ENCODE assay signal across 1 cellular context in genomic region chr2:171432969-171433762, GRCh38.
TF ChIP-seq lines count a peak whose summit lies in the region.

No MANE protein-coding gene starts in this region.

TF ChIP-seq in HepG2, 621 proteins besides CTCF, POLR2A, EP300 and RAD21 (continued from another document and continues in another):
- no peak for TF ChIP-seq ZNF20 (CRISPR knock-in tag; IDR thresholded peaks at IDR 0.05)
- no peak for TF ChIP-seq MYNN (CRISPR knock-in tag; IDR thresholded peaks at IDR 0.05; ENCODE audit: low read depth)
- no peak for TF ChIP-seq HDAC6 (IDR thresholded peaks at IDR 0.05; ENCODE audit: low read depth, low read length)
- TF ChIP-seq KAT7 (CRISPR knock-in tag; IDR thresholded peaks at IDR 0.05; ENCODE audit: borderline replicate concordance): no peak
- no peak for TF ChIP-seq ZNF512 (CRISPR knock-in tag; IDR thresholded peaks at IDR 0.05)
- no peak for TF ChIP-seq SMARCC2 (IDR thresholded peaks at IDR 0.05)
- TF ChIP-seq ZNF550 (CRISPR knock-in tag; IDR thresholded peaks at IDR 0.05; ENCODE audit: borderline replicate concordance): no peak
- TF ChIP-seq, protein P1, sequence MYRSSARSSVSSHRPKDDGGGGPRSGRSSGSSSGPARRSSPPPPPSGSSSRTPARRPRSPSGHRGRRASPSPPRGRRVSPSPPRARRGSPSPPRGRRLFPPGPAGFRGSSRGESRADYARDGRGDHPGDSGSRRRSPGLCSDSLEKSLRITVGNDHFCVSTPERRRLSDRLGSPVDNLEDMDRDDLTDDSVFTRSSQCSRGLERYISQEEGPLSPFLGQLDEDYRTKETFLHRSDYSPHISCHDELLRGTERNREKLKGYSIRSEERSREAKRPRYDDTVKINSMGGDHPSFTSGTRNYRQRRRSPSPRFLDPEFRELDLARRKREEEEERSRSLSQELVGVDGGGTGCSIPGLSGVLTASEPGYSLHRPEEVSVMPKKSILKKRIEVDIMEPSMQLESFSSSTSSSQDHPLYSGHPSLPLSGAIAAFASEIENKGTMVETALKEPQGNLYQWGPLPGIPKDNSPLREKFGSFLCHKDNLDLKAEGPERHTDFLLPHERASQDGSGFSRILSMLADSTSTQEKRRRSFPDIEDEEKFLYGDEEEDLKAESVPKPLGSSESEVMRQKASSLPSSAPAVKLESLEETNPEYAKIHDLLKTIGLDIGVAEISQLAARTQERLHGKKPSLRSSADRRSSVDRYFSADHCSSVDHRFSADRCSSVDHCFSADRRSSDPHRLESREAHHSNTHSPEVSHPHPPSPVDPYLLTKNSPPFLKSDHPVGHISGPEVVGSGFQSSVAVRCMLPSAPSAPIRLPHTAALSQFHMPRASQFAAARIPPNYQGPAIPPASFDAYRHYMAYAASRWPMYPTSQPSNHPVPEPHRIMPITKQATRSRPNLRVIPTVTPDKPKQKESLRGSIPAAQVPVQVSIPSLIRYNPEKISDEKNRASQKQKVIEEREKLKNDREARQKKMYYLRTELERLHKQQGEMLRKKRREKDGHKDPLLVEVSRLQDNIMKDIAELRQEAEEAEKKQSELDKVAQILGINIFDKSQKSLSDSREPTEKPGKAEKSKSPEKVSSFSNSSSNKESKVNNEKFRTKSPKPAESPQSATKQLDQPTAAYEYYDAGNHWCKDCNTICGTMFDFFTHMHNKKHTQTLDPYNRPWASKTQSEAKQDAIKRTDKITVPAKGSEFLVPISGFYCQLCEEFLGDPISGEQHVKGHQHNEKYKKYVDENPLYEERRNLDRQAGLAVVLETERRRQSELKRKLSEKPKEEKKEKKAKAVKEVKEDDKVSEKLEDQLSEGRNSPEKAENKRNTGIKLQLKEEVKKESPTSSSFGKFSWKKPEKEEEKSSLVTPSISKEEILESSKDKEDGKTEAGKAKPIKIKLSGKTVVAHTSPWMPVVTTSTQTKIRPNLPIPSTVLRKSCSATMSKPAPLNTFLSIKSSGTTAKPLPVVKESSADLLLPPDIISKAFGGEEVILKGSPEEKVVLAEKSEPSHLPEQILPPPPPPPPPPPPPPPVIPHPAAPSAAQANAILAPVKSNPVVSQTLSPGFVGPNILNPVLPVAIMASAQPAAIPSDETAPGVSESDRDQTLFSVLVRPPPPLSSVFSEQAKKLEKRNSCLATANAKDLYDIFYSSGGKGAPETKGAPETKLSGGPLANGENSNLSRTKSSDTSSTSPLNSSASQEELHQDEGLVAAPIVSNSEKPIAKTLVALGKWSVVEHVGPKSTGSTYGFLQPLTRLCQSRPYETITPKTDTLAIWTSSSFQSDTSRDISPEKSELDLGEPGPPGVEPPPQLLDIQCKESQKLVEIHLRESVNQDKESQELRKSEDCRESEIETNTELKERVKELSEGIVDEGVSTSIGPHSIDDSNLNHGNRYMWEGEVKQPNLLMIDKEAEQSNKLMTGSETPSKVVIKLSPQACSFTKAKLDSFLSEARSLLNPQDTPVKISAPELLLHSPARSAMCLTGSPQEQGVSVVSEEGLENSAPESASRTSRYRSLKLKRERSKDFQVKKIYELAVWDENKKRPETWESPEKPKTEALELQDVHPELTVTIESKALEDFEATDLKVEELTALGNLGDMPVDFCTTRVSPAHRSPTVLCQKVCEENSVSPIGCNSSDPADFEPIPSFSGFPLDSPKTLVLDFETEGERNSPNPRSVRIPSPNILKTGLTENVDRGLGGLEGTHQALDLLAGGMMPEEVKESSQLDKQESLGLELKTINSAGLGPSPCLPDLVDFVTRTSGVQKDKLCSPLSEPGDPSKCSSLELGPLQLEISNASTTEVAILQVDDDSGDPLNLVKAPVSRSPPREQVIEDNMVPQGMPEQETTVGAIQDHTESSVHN (CRISPR knock-in tag; IDR thresholded peaks at IDR 0.05): no peak
- no peak for TF ChIP-seq PRDM4 (CRISPR knock-in tag; IDR thresholded peaks at IDR 0.05; ENCODE audit: borderline replicate concordance)
- TF ChIP-seq, protein P2, sequence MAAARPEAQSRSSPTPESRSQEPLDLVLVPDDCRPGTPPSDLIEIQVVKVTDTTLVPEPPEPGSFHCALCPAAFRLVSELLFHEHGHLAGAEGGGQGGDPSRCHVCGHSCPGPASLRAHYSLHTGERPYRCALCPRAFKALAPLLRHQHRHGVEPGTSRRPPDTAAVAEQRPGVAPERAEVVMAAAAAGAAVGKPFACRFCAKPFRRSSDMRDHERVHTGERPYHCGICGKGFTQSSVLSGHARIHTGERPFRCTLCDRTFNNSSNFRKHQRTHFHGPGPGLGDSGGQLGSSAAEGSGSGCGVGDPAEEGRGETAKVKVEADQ (CRISPR knock-in tag; IDR thresholded peaks at IDR 0.05; ENCODE audit: borderline replicate concordance): no peak; the same call in 1 of the 2 replicates
- TF ChIP-seq ZNF274 (CRISPR knock-in tag; IDR thresholded peaks at IDR 0.05): no peak; the same call in 1 of the 2 replicates
- TF ChIP-seq, protein P3, sequence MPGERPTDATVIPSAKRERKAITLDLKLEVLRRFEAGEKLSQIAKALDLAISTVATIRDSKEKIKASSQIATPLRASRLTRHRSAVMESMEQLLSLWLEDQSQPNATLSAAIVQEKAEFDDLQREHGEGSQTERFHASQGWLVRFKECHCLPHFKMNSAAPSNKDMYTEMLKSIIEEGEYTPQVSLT (CRISPR knock-in tag; IDR thresholded peaks at IDR 0.05; ENCODE audit: borderline replicate concordance, low read depth): no peak; the same call in 1 of the 2 replicates
- TF ChIP-seq ZNF761 (CRISPR knock-in tag; conservative IDR thresholded peaks at IDR 0.05): no peak
- TF ChIP-seq SIX1 (CRISPR knock-in tag; IDR thresholded peaks at IDR 0.05; ENCODE audit: borderline replicate concordance): no peak
- TF ChIP-seq MIER3 (CRISPR knock-in tag; IDR thresholded peaks at IDR 0.05; ENCODE audit: borderline replicate concordance): no peak
- no peak; the same call in 1 of the 2 replicates for TF ChIP-seq RARA (CRISPR knock-in tag; IDR thresholded peaks at IDR 0.05)
- TF ChIP-seq ZNF232 (CRISPR knock-in tag; IDR thresholded peaks at IDR 0.05; ENCODE audit: borderline replicate concordance): no peak
- no peak for TF ChIP-seq ZNF549 (CRISPR knock-in tag; IDR thresholded peaks at IDR 0.05)
- TF ChIP-seq, protein P4, sequence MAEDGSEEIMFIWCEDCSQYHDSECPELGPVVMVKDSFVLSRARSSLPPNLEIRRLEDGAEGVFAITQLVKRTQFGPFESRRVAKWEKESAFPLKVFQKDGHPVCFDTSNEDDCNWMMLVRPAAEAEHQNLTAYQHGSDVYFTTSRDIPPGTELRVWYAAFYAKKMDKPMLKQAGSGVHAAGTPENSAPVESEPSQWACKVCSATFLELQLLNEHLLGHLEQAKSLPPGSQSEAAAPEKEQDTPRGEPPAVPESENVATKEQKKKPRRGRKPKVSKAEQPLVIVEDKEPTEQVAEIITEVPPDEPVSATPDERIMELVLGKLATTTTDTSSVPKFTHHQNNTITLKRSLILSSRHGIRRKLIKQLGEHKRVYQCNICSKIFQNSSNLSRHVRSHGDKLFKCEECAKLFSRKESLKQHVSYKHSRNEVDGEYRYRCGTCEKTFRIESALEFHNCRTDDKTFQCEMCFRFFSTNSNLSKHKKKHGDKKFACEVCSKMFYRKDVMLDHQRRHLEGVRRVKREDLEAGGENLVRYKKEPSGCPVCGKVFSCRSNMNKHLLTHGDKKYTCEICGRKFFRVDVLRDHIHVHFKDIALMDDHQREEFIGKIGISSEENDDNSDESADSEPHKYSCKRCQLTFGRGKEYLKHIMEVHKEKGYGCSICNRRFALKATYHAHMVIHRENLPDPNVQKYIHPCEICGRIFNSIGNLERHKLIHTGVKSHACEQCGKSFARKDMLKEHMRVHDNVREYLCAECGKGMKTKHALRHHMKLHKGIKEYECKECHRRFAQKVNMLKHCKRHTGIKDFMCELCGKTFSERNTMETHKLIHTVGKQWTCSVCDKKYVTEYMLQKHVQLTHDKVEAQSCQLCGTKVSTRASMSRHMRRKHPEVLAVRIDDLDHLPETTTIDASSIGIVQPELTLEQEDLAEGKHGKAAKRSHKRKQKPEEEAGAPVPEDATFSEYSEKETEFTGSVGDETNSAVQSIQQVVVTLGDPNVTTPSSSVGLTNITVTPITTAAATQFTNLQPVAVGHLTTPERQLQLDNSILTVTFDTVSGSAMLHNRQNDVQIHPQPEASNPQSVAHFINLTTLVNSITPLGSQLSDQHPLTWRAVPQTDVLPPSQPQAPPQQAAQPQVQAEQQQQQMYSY (CRISPR knock-in tag; IDR thresholded peaks at IDR 0.05): no peak
- TF ChIP-seq NFYC (CRISPR knock-in tag; IDR thresholded peaks at IDR 0.05): no peak
- TF ChIP-seq ZNF564 (CRISPR knock-in tag; IDR thresholded peaks at IDR 0.05): no peak
- no peak for TF ChIP-seq RFXANK (CRISPR knock-in tag; IDR thresholded peaks at IDR 0.05)
- TF ChIP-seq ZFP36L2 (CRISPR knock-in tag; IDR thresholded peaks at IDR 0.05): no peak
- TF ChIP-seq IKZF1 (IDR thresholded peaks at IDR 0.05): no peak
- TF ChIP-seq DDIT3 (CRISPR knock-in tag; IDR thresholded peaks at IDR 0.05): no peak
- TF ChIP-seq ZNF335 (CRISPR knock-in tag; IDR thresholded peaks at IDR 0.05): no peak
- TF ChIP-seq ZNF34 (CRISPR knock-in tag; IDR thresholded peaks at IDR 0.05; ENCODE audit: borderline replicate concordance): 0 out of 2 replicates have a peak, but pooled peaks have one; percentile 22
- no peak for TF ChIP-seq ZNF788 (CRISPR knock-in tag; IDR thresholded peaks at IDR 0.05; ENCODE audit: borderline replicate concordance)
- no peak for TF ChIP-seq ZNF501 (CRISPR knock-in tag; IDR thresholded peaks at IDR 0.05)
- TF ChIP-seq ARNTL (CRISPR knock-in tag; IDR thresholded peaks at IDR 0.05): no peak
- no peak for TF ChIP-seq ZNF496 (CRISPR knock-in tag; IDR thresholded peaks at IDR 0.05; ENCODE audit: insufficient replicate concordance)
- no peak for TF ChIP-seq BHLHE40 (IDR thresholded peaks at IDR 0.05; ENCODE audit: low read length)
- TF ChIP-seq ZNF253 (CRISPR knock-in tag; IDR thresholded peaks at IDR 0.05; ENCODE audit: borderline replicate concordance): no peak
- no peak for TF ChIP-seq BCL6 (CRISPR knock-in tag; IDR thresholded peaks at IDR 0.05)
- TF ChIP-seq ZNF280D (CRISPR knock-in tag; IDR thresholded peaks at IDR 0.05): no peak
- no peak for TF ChIP-seq ZNF75D (CRISPR knock-in tag; IDR thresholded peaks at IDR 0.05; ENCODE audit: borderline replicate concordance)
- no peak for TF ChIP-seq NFATC3 (CRISPR knock-in tag; IDR thresholded peaks at IDR 0.05)
- TF ChIP-seq ZNF24 (IDR thresholded peaks at IDR 0.05): no peak
- no peak for TF ChIP-seq ZNF672 (CRISPR knock-in tag; IDR thresholded peaks at IDR 0.05)
- TF ChIP-seq KDM3A (CRISPR knock-in tag; IDR thresholded peaks at IDR 0.05; ENCODE audit: low read depth): 0 out of 2 replicates have a peak, but pooled peaks have one; percentile 24
- no peak for TF ChIP-seq ZNF333 (CRISPR knock-in tag; IDR thresholded peaks at IDR 0.05; ENCODE audit: borderline replicate concordance)
- no peak for TF ChIP-seq SYNCRIP (IDR thresholded peaks at IDR 0.05; ENCODE audit: insufficient read depth, low read depth, low read length)
- TF ChIP-seq EHMT2 (IDR thresholded peaks at IDR 0.05; ENCODE audit: borderline replicate concordance, low read depth, low read length): no peak
- no peak for TF ChIP-seq MATR3 (CRISPR knock-in tag; IDR thresholded peaks at IDR 0.05)
- TF ChIP-seq ZNF282 (IDR thresholded peaks at IDR 0.05; ENCODE audit: partially characterized antibody): no peak
- no peak for TF ChIP-seq JUN (CRISPR knock-in tag; IDR thresholded peaks at IDR 0.05)
- TF ChIP-seq MED1 (CRISPR knock-in tag; IDR thresholded peaks at IDR 0.05): no peak
- TF ChIP-seq ELF3 (CRISPR knock-in tag; IDR thresholded peaks at IDR 0.05): no peak; the same call in 1 of the 2 replicates
- no peak for TF ChIP-seq PHF21A (CRISPR knock-in tag; IDR thresholded peaks at IDR 0.05)
